Comparison of ENCODE assay signal across 8 cellular contexts in the genomic region with DNA sequence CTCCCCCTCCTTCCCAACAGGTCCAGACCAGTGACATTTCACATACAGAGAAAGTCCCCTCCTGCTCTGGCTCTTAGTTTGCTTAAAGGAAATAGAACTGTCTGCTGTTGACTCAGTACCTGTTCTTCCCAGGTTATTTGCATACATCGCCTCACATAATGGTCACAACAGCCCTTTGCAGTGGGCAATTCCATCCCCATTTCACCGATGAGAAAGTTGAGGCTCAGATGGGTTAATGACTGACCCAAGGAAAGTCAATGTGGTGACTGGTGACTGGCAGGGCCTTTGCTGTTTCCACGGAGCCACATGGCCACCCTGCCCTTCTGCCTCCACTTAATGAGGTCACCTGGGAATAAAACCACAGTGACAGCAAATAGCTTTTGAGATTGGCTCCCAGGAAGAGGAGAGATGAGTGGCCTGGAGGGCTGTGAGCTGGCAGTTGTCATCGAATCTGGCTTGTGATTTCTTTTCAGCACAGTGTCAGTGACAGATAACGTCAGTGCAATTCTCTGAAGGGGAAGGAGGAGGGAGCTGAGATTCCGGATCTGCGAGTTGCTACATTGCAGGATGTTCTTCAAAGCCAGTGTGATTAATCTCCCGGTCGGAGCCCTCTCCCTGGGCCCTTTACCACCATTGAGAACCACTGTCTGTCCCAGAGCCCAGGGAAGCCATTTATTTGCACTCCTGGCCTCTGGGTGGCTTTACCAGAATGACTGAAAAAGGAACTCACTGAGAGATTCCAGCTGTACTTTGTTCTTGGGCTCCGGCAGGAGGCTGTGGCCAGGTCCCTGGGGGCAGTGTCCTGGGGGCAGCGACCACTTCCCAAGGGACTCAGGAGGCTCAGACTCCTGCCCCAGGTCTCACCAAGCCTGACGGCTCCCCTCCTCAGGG.
DNase-seq lines count a peak whose midpoint lies in the region; ATAC-seq and TF ChIP-seq lines count a peak whose summit lies in the region.

No MANE protein-coding gene starts in this region.

- WGBS in right lobe of liver (ENCODE audit: insufficient coverage, low coverage, low lambda C conversion rate, missing lambda C conversion rate), result 22% methylated on average over 11 of the region's 12 CpGs

- H3K4me3 ChIP-seq in right lobe of liver, result no peak overlapping the region

- H3K36me3 ChIP-seq in right lobe of liver, result no peaks in the 10 kb centered on the region

- intact Hi-C loops in right lobe of liver (cut with DNase I), result no loop called here
- intact Hi-C loops in posterior vena cava (cut with DNase I), result loop anchor here in 1 of 2 donors (5.0 kb wide), 1 partner anchor 1006 kb away; no protein-coding TSS in a partner anchor

- peak overlapping the region; percentile 86 to 91 (median 90) for H3K27ac ChIP-seq in right lobe of liver

- peak; percentile 60 for TF ChIP-seq POLR2A in right lobe of liver (IDR thresholded peaks at IDR 0.05)

- ATAC-seq in GM18870 (IDR thresholded peaks at IDR 0.05; ENCODE audit: unreplicated experiment), result peak; percentile 63
- peak; percentile 51 for ATAC-seq in HG03045 (IDR thresholded peaks at IDR 0.05; ENCODE audit: unreplicated experiment)
- ATAC-seq in right lobe of liver, result peak; percentile 61 to 70 (median 67)

- DNase-seq in A172 (ENCODE audit: low spot score) (peak; percentile 71), RPMI7951 (ENCODE audit: low read depth) (peak; percentile 77), right lobe of liver (peak; percentile 48 to 71 (median 70)), posterior vena cava (ENCODE audit: low spot score) (no peak), DMS 273 treated with DMSO at 0.1 percent for 48 hours (lab: John Stamatoyannopoulos, UW) (no peak)
- no peak for DNase-seq in activated CD4-positive, alpha-beta T cell treated with anti-CD3 and anti-CD28 coated beads, Interleukin-2, amount 50 U/mL, for 4 hours

- no peak for TF ChIP-seq CTCF in right lobe of liver (IDR thresholded peaks at IDR 0.05)

- peaks cover 0 to 31% (median 14%) of the 10 kb centered on the region in 4 donors for H3K4me1 ChIP-seq in right lobe of liver

- H3K9me3 ChIP-seq in right lobe of liver, result no peaks in the 10 kb centered on the region

- H3K27me3 ChIP-seq in right lobe of liver, result no peaks in the 10 kb centered on the region

Comparison
In these comparisons a context has a peak if more than half of its experiments do, and no peak if none do; other contexts are left out.
1. DNase-seq: peak in A172 (single experiment), RPMI7951 (single experiment) and right lobe of liver (3 of 3); none in posterior vena cava (single experiment), activated CD4-positive, alpha-beta T cell treated with anti-CD3 and anti-CD28 coated beads, Interleukin-2, amount 50 U/mL, for 4 hours (0 of 2) and DMS 273 treated with DMSO at 0.1 percent for 48 hours (single experiment).
2. Peak in every context shown above with its lines, with median percentiles within 50 percentile points of each other: ATAC-seq.